8 cellular contexts compared by ENCODE assay signal in genomic region chr9:19102181-19102630, GRCh38. TPM values are rescaled to one million over a fixed set of nuclear protein-coding genes. Genes with fewer than 3 reads are reported as not detected.
DNase-seq lines count a peak whose midpoint lies in the region; ATAC-seq and TF ChIP-seq lines count a peak whose summit lies in the region.

No MANE protein-coding gene starts in this region.

- DNase-seq in CD14-positive monocyte (ENCODE audit: low spot score) (no peak), SJCRH30 (peak; percentile 19 to 38), iPS DF 6.9 (ENCODE audit: low read depth, low spot score) (no peak), smooth muscle cell (lab: John Stamatoyannopoulos, UW; ENCODE audit: unreplicated experiment) (no peak), NCI-H187 treated with DMSO at 0.1 percent for 48 hours (lab: John Stamatoyannopoulos, UW) (no peak)

- no peak for TF ChIP-seq CTCF in CD14-positive monocyte (IDR thresholded peaks at IDR 0.05)
- no peak for TF ChIP-seq CTCF in smooth muscle cell (IDR thresholded peaks at IDR 0.05; ENCODE audit: borderline replicate concordance, insufficient read depth, poor library complexity, severe bottlenecking)

- peaks cover 19% of the 10 kb centered on the region for H3K4me1 Mint-ChIP-seq in CD14-positive monocyte

- H3K36me3 Mint-ChIP-seq in CD14-positive monocyte, result peaks cover 0 to 8% of the 10 kb centered on the region in 2 donors

- no peaks in the 10 kb centered on the region for H3K9me3 ChIP-seq in SJCRH30 (replicated peaks)
- H3K9me3 ChIP-seq in iPS DF 6.9 (ENCODE audit: control insufficient read depth, insufficient read depth, low read length), result no peaks in the 10 kb centered on the region
- H3K9me3 ChIP-seq in smooth muscle cell (replicated peaks; ENCODE audit: low read depth), result no peaks in the 10 kb centered on the region

- H3K79me2 ChIP-seq in smooth muscle cell (ENCODE audit: low read depth), result peaks cover 49% of the 10 kb centered on the region

- H3K36me3 ChIP-seq in SJCRH30 (peaks cover 4% of the 10 kb centered on the region; the same call in 1 of the 2 replicates), iPS DF 6.9 (ENCODE audit: control insufficient read depth, insufficient read depth, low read length) (no peaks in the 10 kb centered on the region), smooth muscle cell (ENCODE audit: low read depth) (no peaks in the 10 kb centered on the region)

- H3K27me3 ChIP-seq in SJCRH30, result no peaks in the 10 kb centered on the region
- no peaks in the 10 kb centered on the region for H3K27me3 ChIP-seq in iPS DF 6.9 (ENCODE audit: control insufficient read depth, insufficient read depth, low read length)
- H3K27me3 ChIP-seq in smooth muscle cell (ENCODE audit: low read depth), result no peaks in the 10 kb centered on the region

- peak overlapping the region; percentile 66 for H3K27ac ChIP-seq in SJCRH30
- peak overlapping the region; percentile 93 for H3K27ac ChIP-seq in angular gyrus (ENCODE audit: low read depth, low read length)
- no peak overlapping the region for H3K27ac ChIP-seq in iPS DF 6.9 (ENCODE audit: low read length)
- H3K27ac ChIP-seq in smooth muscle cell (ENCODE audit: low read depth), result peak overlapping the region; percentile 54

- peaks cover 10% of the 10 kb centered on the region for H3K4me1 ChIP-seq in SJCRH30
- H3K4me1 ChIP-seq in iPS DF 6.9 (ENCODE audit: control insufficient read depth, insufficient read depth, low read length), result 0 out of 2 replicates have a peak, but pooled peaks cover 1% of the 10 kb centered on the region
- peaks cover 16% of the 10 kb centered on the region for H3K4me1 ChIP-seq in smooth muscle cell (ENCODE audit: low read depth)

- H3K27me3 Mint-ChIP-seq in CD14-positive monocyte (ENCODE audit: low read depth in 3 of 3), result no peaks in the 10 kb centered on the region

- peak overlapping the region; percentile 96 for H2AFZ ChIP-seq in smooth muscle cell (ENCODE audit: low read depth)

- peaks cover 4% of the 10 kb centered on the region for H4K20me1 ChIP-seq in smooth muscle cell (ENCODE audit: low read depth)

- peaks cover 0 to 2% (median 0%) of the 10 kb centered on the region in 7 donors for H3K9me3 Mint-ChIP-seq in CD14-positive monocyte

- H3K4me3 ChIP-seq in SJCRH30, result peak overlapping the region; percentile 80
- H3K4me3 ChIP-seq in iPS DF 6.9 (ENCODE audit: low read length), result peak overlapping the region; percentile 82
- H3K4me3 ChIP-seq in smooth muscle cell, result peak overlapping the region; percentile 78

- peak overlapping the region; percentile 78 for H3K9ac ChIP-seq in smooth muscle cell (ENCODE audit: low read depth)

- no CpG with 5 or more reads among the region's 21 CpGs for WGBS in iPS DF 6.9 (ENCODE audit: insufficient coverage, insufficient read length)
- WGBS in smooth muscle cell (ENCODE audit: low lambda C conversion rate), result 3% methylated on average over 21 of the region's 21 CpGs

- H3K27ac Mint-ChIP-seq in CD14-positive monocyte, result peak overlapping the region; percentile 92 to 96 (median 95)

- peak; percentile 14 for ATAC-seq in GM19328 (IDR thresholded peaks at IDR 0.05; ENCODE audit: unreplicated experiment)
- peak; percentile 34 for ATAC-seq in HG03280 (IDR thresholded peaks at IDR 0.05; ENCODE audit: unreplicated experiment)

- H3K4me3 Mint-ChIP-seq in CD14-positive monocyte, result peak overlapping the region; percentile 92 to 95

- H3F3A ChIP-seq in smooth muscle cell (ENCODE audit: low read depth), result no peaks in the 10 kb centered on the region

- intact Hi-C loops in CD14-positive monocyte (cut with micrococcal nuclease), result loop anchor here in 1 of 2 donors (2.0 to 10.0 kb wide), 4 partner anchors 25 to 280 kb away; partner anchors contain the start of genes PLIN2, RPS6 and RRAGA

- peak overlapping the region; percentile 98 for H3K4me2 ChIP-seq in smooth muscle cell

RNA-seq across cellular contexts. Expression of gene HAUS6, which starts 0.5 kb away (rescaled TPM):
- polyA plus RNA-seq in CD14-positive monocyte, result 1 to 10 TPM; 1.3 to 2.3 TPM
- 44.7 and 49.7 TPM in 2 replicates for total RNA-seq in SJCRH30 (2014; rRNA removed; shearing (Covaris generic))
- total RNA-seq in smooth muscle cell, result 12.5 and 13.1 TPM in 2 replicates
- 3.8 and 4.3 TPM in 2 replicates for polyA plus RNA-seq in smooth muscle cell

RNA-seq across cellular contexts. Expression of gene PLIN2, which starts 25.1 kb away (rescaled TPM):
- polyA plus RNA-seq in CD14-positive monocyte (10 to 100 TPM; 72.1 to 72.5 TPM), smooth muscle cell (59.4 and 63.9 TPM in 2 replicates)
- 27.1 and 30.7 TPM in 2 replicates for total RNA-seq in SJCRH30 (2014; rRNA removed; shearing (Covaris generic))
- 34.2 and 34.5 TPM in 2 replicates for total RNA-seq in smooth muscle cell

RNA-seq across cellular contexts. Expression of gene RRAGA, which starts 53.0 kb away (rescaled TPM):
- 100 to 1,000 TPM in 1 of 2 donors, 10 to 100 TPM in 1; 93.9 to 115 TPM for polyA plus RNA-seq in CD14-positive monocyte
- 39.7 and 44.2 TPM in 2 replicates for total RNA-seq in SJCRH30 (2014; rRNA removed; shearing (Covaris generic))
- total RNA-seq in smooth muscle cell, result 93.1 and 101 TPM in 2 replicates
- polyA plus RNA-seq in smooth muscle cell, result 136 and 139 TPM in 2 replicates

Comparison
In these comparisons a context has a peak if more than half of its experiments do, and no peak if none do; other contexts are left out.
1. DNase-seq: peak in SJCRH30 (2 of 2); none in CD14-positive monocyte (single experiment), iPS DF 6.9 (single experiment), smooth muscle cell (single experiment) and NCI-H187 treated with DMSO at 0.1 percent for 48 hours (single experiment).
2. Peak in every context shown above with its lines, with median percentiles within 50 percentile points of each other: H3K4me3 ChIP-seq.